ENCODE assay signal across 21 cellular contexts in genomic region chr1:38031513-38031866, GRCh38. TPM values are rescaled to one million over a fixed set of nuclear protein-coding genes. Genes with fewer than 3 reads are reported as not detected.
DNase-seq lines count a peak whose midpoint lies in the region; ATAC-seq and TF ChIP-seq lines count a peak whose summit lies in the region.
"Had no signal": no experiment of that assay in that cellular context is flagged by ENCODE, and none has a peak within 500 bp of the region (broad histone marks: within the 10 kb centered on the region; RNA-seq: fewer than 3 reads in every experiment).

No MANE protein-coding gene starts in this region.

- intact Hi-C loops in left colon (cut with DNase I, micrococcal nuclease), result no loop called here

- POLR2A ChIA-PET in WTC11 (lab: Charles Lee), result no interaction called here

- H3K4me1 Mint-ChIP-seq in activated naive CD4-positive, alpha-beta T cell treated with anti-CD3 and anti-CD28 coated beads, Interleukin-2, amount 50 U/mL, for 24 hours, result peaks cover 53% of the 10 kb centered on the region
- H3K4me1 Mint-ChIP-seq in activated naive CD4-positive, alpha-beta T cell treated with anti-CD3 and anti-CD28 coated beads, Interleukin-2, amount 10 ng/mL, durations not matched to agents 7 days and 5 days, result peaks cover 48% of the 10 kb centered on the region
- H3K4me1 Mint-ChIP-seq in WTC11, result peaks cover 51% of the 10 kb centered on the region

- DNase-seq in activated naive CD4-positive, alpha-beta T cell treated with anti-CD3 and anti-CD28 coated beads, Interleukin-2, amount 10 ng/mL, durations not matched to agents 7 days and 5 days, result no peak
- DNase-seq in WTC11 (ENCODE audit: low spot score), result no peak
- DNase-seq in left lobe of liver (ENCODE audit: low spot score), result no peak
- no peak for DNase-seq in tibial nerve (ENCODE audit: low spot score in 2 of 2)
- no peak for DNase-seq in left colon
- DNase-seq in NCI-H510A treated with DMSO at 0.1 percent for 48 hours (lab: John Stamatoyannopoulos, UW), result no peak
- DNase-seq: effector CD8-positive, alpha-beta T cell; GM23248; NCI-H1436 treated with DMSO at 0.1 percent for 48 hours; NCI-H526; RPMI8226; spleen; stimulated activated CD4-positive, alpha-beta T cell treated with anti-CD3 and anti-CD28 coated beads, Interleukin-4, amount 100 ng/mL, for 24 hours; stomach had no signal

- H3K4me1 ChIP-seq in tibial nerve, result peaks cover 0 to 67% (median 37%) of the 10 kb centered on the region in 4 donors

- CTCF ChIA-PET in activated naive CD4-positive, alpha-beta T cell treated with anti-CD3 and anti-CD28 coated beads, Interleukin-2, amount 10 ng/mL, durations not matched to agents 7 days and 5 days (lab: Charles Lee), result no interaction called here
- CTCF ChIA-PET in WTC11 (lab: Charles Lee), result no interaction called here

- no peaks in the 10 kb centered on the region for H3K36me3 Mint-ChIP-seq in activated naive CD4-positive, alpha-beta T cell treated with anti-CD3 and anti-CD28 coated beads, Interleukin-2, amount 50 U/mL, for 24 hours
- H3K36me3 Mint-ChIP-seq in activated naive CD4-positive, alpha-beta T cell treated with anti-CD3 and anti-CD28 coated beads, Interleukin-2, amount 10 ng/mL, durations not matched to agents 7 days and 5 days, result peaks cover 3% of the 10 kb centered on the region
- H3K36me3 Mint-ChIP-seq in WTC11, result no peaks in the 10 kb centered on the region

- TF ChIP-seq POLR2A in tibial nerve (IDR thresholded peaks at IDR 0.05), result no peak

- H3K4me3 Mint-ChIP-seq in activated naive CD4-positive, alpha-beta T cell treated with anti-CD3 and anti-CD28 coated beads, Interleukin-2, amount 50 U/mL, for 24 hours, result peak overlapping the region; percentile 57
- H3K4me3 Mint-ChIP-seq in activated naive CD4-positive, alpha-beta T cell treated with anti-CD3 and anti-CD28 coated beads, Interleukin-2, amount 10 ng/mL, durations not matched to agents 7 days and 5 days, result no peak overlapping the region
- H3K4me3 Mint-ChIP-seq in WTC11, result no peak overlapping the region

- 26 to 37% methylated on average over 4 of the region's 4 CpGs for WGBS in tibial nerve, 2 donors

- H3K27me3 Mint-ChIP-seq in activated naive CD4-positive, alpha-beta T cell treated with anti-CD3 and anti-CD28 coated beads, Interleukin-2, amount 50 U/mL, for 24 hours, result peaks cover under 1% of the 10 kb centered on the region
- H3K27me3 Mint-ChIP-seq in activated naive CD4-positive, alpha-beta T cell treated with anti-CD3 and anti-CD28 coated beads, Interleukin-2, amount 10 ng/mL, durations not matched to agents 7 days and 5 days, result no peaks in the 10 kb centered on the region
- no peaks in the 10 kb centered on the region for H3K27me3 Mint-ChIP-seq in WTC11 (ENCODE audit: low read depth)

- H3K4me3 ChIP-seq in tibial nerve, result no peak overlapping the region
- H3K4me3 ChIP-seq: body of pancreas, GM23248, hepatocyte, spleen, stomach had no signal

- ATAC-seq in WTC11 (no peak), left lobe of liver (peak; percentile 36), left colon (no peak), HG03095 (IDR thresholded peaks at IDR 0.05; ENCODE audit: unreplicated experiment) (no peak)
- ATAC-seq: esophagus mucosa had no signal

- H3K27ac Mint-ChIP-seq in activated naive CD4-positive, alpha-beta T cell treated with anti-CD3 and anti-CD28 coated beads, Interleukin-2, amount 50 U/mL, for 24 hours, result peak overlapping the region; percentile 65
- no peak overlapping the region for H3K27ac Mint-ChIP-seq in activated naive CD4-positive, alpha-beta T cell treated with anti-CD3 and anti-CD28 coated beads, Interleukin-2, amount 10 ng/mL, durations not matched to agents 7 days and 5 days
- peak overlapping the region; percentile 31 for H3K27ac Mint-ChIP-seq in WTC11

- no peaks in the 10 kb centered on the region for H3K27me3 ChIP-seq in tibial nerve
- H3K27me3 ChIP-seq: body of pancreas had no signal

- H3K9me3 ChIP-seq in tibial nerve, result no peaks in the 10 kb centered on the region
- H3K9me3 ChIP-seq: body of pancreas, spleen, stomach had no signal

- peak overlapping the region; percentile 75 to 95 (median 89) for H3K27ac ChIP-seq in tibial nerve
- H3K27ac ChIP-seq: GM23248, hepatocyte, stomach had no signal

- TF ChIP-seq CTCF in WTC11 (IDR thresholded peaks at IDR 0.05) (no peak), tibial nerve (IDR thresholded peaks at IDR 0.05) (no peak)

- H3K9me3 Mint-ChIP-seq in activated naive CD4-positive, alpha-beta T cell treated with anti-CD3 and anti-CD28 coated beads, Interleukin-2, amount 50 U/mL, for 24 hours, result no peaks in the 10 kb centered on the region
- no peaks in the 10 kb centered on the region for H3K9me3 Mint-ChIP-seq in activated naive CD4-positive, alpha-beta T cell treated with anti-CD3 and anti-CD28 coated beads, Interleukin-2, amount 10 ng/mL, durations not matched to agents 7 days and 5 days
- no peaks in the 10 kb centered on the region for H3K9me3 Mint-ChIP-seq in WTC11

- peaks cover 0 to 5% (median 0%) of the 10 kb centered on the region in 3 donors for H3K36me3 ChIP-seq in tibial nerve

- peak in 1 of 2 donors; percentile 76 for TF ChIP-seq EP300 in tibial nerve (IDR thresholded peaks at IDR 0.05)

TF ChIP-seq in WTC11, 78 proteins besides CTCF, POLR2A, EP300 and RAD21:
- 0 out of 2 replicates have a peak, but pooled peaks have one; percentile 38 for TF ChIP-seq GABPB1 (CRISPR knock-in tag; IDR thresholded peaks at IDR 0.05)
- no peak for TF ChIP-seq ATF2 (CRISPR knock-in tag; IDR thresholded peaks at IDR 0.05; ENCODE audit: borderline replicate concordance, low read depth)

RNA-seq across cellular contexts. Expression of gene POU3F1, which starts 15.1 kb away (rescaled TPM):
- total RNA-seq in WTC11 (2021), result 18.9 to 22.4 TPM (median 20.9 TPM) in 3 replicates
- total RNA-seq in left lobe of liver, result 0.08 TPM
- 10 to 100 TPM; 11.6 to 53.4 (median 24.8) TPM for total RNA-seq in tibial nerve
- not detected for total RNA-seq in left colon
- total RNA-seq: body of pancreas, GM23248, hepatocyte, liver, M059J, stomach had no signal

RNA-seq across cellular contexts. Expression of gene UTP11, which starts 19.0 kb away (rescaled TPM):
- 41.3 to 42.6 TPM (median 42.2 TPM) in 3 replicates for total RNA-seq in WTC11 (2021)
- 8.2 TPM for total RNA-seq in left lobe of liver
- total RNA-seq in tibial nerve, result 10 to 100 TPM; 16.5 to 36.8 (median 25.7) TPM
- total RNA-seq in left colon, result 10 to 100 TPM; 16.4 to 17.3 TPM

RNA-seq across cellular contexts. Expression of gene FHL3, which starts 26.2 kb away (rescaled TPM):
- total RNA-seq in WTC11 (2021), result 28.1 to 34.4 TPM (median 28.1 TPM) in 3 replicates
- 2.3 TPM for total RNA-seq in left lobe of liver
- 10 to 100 TPM; 25.1 to 32.7 (median 26.6) TPM for total RNA-seq in tibial nerve
- total RNA-seq in left colon, result 1 to 10 TPM; 2.5 to 6.8 TPM

RNA-seq across cellular contexts. Expression of gene SF3A3, which starts 41.7 kb away (rescaled TPM):
- total RNA-seq in WTC11 (2021) (96.5 to 126 TPM (median 96.5 TPM) in 3 replicates), left lobe of liver (21.0 TPM), tibial nerve (10 to 100 TPM; 51.0 to 67.8 (median 62.8) TPM), left colon (10 to 100 TPM; 27.5 to 34.8 TPM)

Comparison
In these comparisons a context has a peak if more than half of its experiments do, and no peak if none do; other contexts are left out.
1. RNA of gene POU3F1, which starts 15.1 kb away (total RNA-seq): 11.6 to 53.4 TPM in tibial nerve and 18.9 to 22.4 TPM in WTC11; 0.08 TPM in left lobe of liver (single experiment) and not detected in left colon; every median in the first group is over 10 times any median in the second.